Comparison of ENCODE assay signal across 8 cellular contexts in the genomic region with DNA sequence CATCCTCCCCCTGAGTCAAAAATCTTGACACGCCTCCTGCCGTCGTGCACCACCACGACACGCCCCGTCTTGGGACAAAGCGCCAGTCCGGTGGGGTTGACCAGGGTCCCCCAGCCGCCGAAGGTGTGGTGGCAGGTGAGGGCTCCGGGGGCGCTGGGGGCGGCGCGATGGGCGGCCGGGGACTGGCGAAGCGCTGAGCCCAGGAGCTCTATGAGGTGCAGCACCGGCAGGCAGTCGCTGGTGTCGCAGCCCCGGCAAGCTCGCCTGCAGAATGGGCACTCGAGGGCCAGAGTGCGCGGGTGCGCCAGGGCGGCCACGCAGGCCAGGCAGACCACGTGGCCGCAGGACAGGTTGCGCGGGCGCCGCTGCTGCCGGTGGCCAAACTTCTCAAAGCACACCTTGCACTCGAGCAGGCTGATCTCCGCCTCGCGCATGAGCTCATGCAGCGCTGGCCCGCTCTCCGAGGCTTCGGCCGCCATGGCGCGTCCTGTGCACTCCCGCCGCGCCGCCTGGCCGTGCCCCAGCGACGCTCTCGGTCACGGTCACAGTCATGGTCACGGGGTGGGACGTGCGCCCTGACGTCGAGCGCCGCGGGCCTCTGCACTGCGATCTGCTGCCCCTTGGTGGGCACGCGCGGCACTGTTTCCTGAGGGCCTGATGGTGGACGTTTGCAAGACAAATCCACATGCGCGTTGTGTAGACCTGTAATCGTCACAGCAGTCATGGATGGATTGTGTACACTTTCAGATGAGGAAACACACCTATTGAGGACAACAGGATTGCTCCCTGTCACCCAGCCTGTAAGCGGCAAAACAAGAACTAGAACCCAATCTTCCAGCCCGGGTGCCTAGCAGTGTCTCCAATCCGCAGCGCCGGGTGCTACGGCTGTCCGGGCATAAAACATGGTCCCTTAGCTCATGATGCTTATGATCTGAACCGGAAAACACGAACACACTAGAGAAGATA. TPM values are rescaled to one million over a fixed set of nuclear protein-coding genes. Genes with fewer than 3 reads are reported as not detected.
A peak's percentile ranks its signal among the peaks of the same experiment; 100 is the strongest.
DNase-seq lines count a peak whose midpoint lies in the region; TF ChIP-seq lines count a peak whose summit lies in the region.

A gene (minus strand): TSS at position 550 of the 966 bp plus-strand sequence. CDS start 71 bp downstream, at position 479.

- H3K9me3 Mint-ChIP-seq in HFFc6 = no peaks in the 10 kb centered on the region

- TF ChIP-seq POLR2A in GM10847 (IDR thresholded peaks at IDR 0.05; ENCODE audit: extremely low read depth, insufficient read length) = peak; percentile 19

- H3K4me3 Mint-ChIP-seq in HFFc6 = peak within 1 kb of the TSS; percentile 86

- peak within 1 kb of the TSS; percentile 88 for H3K27ac Mint-ChIP-seq in HFFc6

- DNase-seq in HFFc6 (peak; percentile 69), NCI-H1417 (lab: John Stamatoyannopoulos, UW) (peak; percentile 84 to 93 (median 90)), iris pigment epithelial cell (ENCODE audit: low read depth) (peak; percentile 87), smooth muscle cell of the brain vasculature (ENCODE audit: low read depth, low spot score) (peak; percentile 54), SKM-1 (lab: John Stamatoyannopoulos, UW; ENCODE audit: unreplicated experiment) (no peak)
- DNase-seq in activated CD4-positive, CD25-positive, alpha-beta regulatory T cell treated with anti-CD3 and anti-CD28 coated beads, Interleukin-2, amount 50 U/mL, for 16 hours (ENCODE audit: low read depth, low spot score) = peak; percentile 42
- DNase-seq in central memory CD4-positive, alpha-beta T cell = peak; percentile 62

- no peaks in the 10 kb centered on the region for H3K36me3 Mint-ChIP-seq in HFFc6 (ENCODE audit: low read depth)

- H3K27me3 Mint-ChIP-seq in HFFc6 (ENCODE audit: insufficient read depth) = no peaks in the 10 kb centered on the region

- peak; percentile 92 for TF ChIP-seq CTCF in HFFc6 (IDR thresholded peaks at IDR 0.05)

- H3K4me1 Mint-ChIP-seq in HFFc6 (ENCODE audit: low read depth) = peaks cover 42% of the 10 kb centered on the region

RNA-seq across cellular contexts. Expression of the gene that starts here (rescaled TPM):
- total RNA-seq in HFFc6 (2021; fragmentation: NEBNext Ultra II Directional; extraction: Animal tissue kit (Norgen Biotek cat#: 25700)) = 1 to 10 TPM; 1.2 to 1.9 (median 1.4) TPM
